19 cellular contexts compared by ENCODE assay signal in genomic region chr6:35905841-35906498, GRCh38. TPM values are rescaled to one million over a fixed set of nuclear protein-coding genes. Genes with fewer than 3 reads are reported as not detected.
DNase-seq lines count a peak whose midpoint lies in the region; ATAC-seq and TF ChIP-seq lines count a peak whose summit lies in the region.
"Had no signal": no experiment of that assay in that cellular context is flagged by ENCODE, and none has a peak within 500 bp of the region (broad histone marks: within the 10 kb centered on the region; RNA-seq: fewer than 3 reads in every experiment).

No MANE protein-coding gene starts in this region.

- peak; percentile 41 for DNase-seq in EH (ENCODE audit: low read depth)
- peak; percentile 64 for DNase-seq in NCI-H82 treated with DMSO at 0.1 percent for 48 hours (lab: John Stamatoyannopoulos, UW; ENCODE audit: unreplicated experiment)
- no peak for DNase-seq in brain microvascular endothelial cell
- no peak for DNase-seq in neural crest cell (ENCODE audit: low read depth, low spot score)
- DNase-seq in NCI-H748 (lab: John Stamatoyannopoulos, UW; ENCODE audit: unreplicated experiment) = no peak
- DNase-seq in Ammon's horn (ENCODE audit: low spot score) = no peak
- DNase-seq: AML-193; CD4-positive, CD25-positive, alpha-beta regulatory T cell; DND-41; KG1; MG63; NCI-H1105; NCI-H1694 treated with DMSO at 0.1 percent for 48 hours; NCI-H446; Peyer's patch; SIG-M5 had no signal

- H3K4me3 ChIP-seq in brain microvascular endothelial cell (ENCODE audit: low read depth, low read length) = no peak overlapping the region
- H3K4me3 ChIP-seq: GM23338, MG63, Peyer's patch had no signal

- in situ Hi-C loops in brain microvascular endothelial cell (cut with HindIII; ENCODE audit: low pct_ligation_motif_present, low sequenced_read_pairs) = no loop called here

- no peak overlapping the region for H3K4me3 Mint-ChIP-seq in neural crest cell
- H3K4me3 Mint-ChIP-seq: CD4-positive, CD25-positive, alpha-beta regulatory T cell; GM23338 had no signal

- peak overlapping the region; percentile 72 for H3K27ac Mint-ChIP-seq in neural crest cell (ENCODE audit: unreplicated experiment)
- H3K27ac Mint-ChIP-seq: GM23338 had no signal

- ATAC-seq in HG03025 (IDR thresholded peaks at IDR 0.05; ENCODE audit: low FRiP score, unreplicated experiment) = no peak
- ATAC-seq in GM21360 (IDR thresholded peaks at IDR 0.05; ENCODE audit: unreplicated experiment) = no peak
- ATAC-seq: GM23338 had no signal

- H3K27me3 ChIP-seq in brain microvascular endothelial cell (replicated peaks) = no peaks in the 10 kb centered on the region
- H3K27me3 ChIP-seq: MG63, Peyer's patch had no signal

- no peaks in the 10 kb centered on the region for H3K4me1 Mint-ChIP-seq in neural crest cell
- H3K4me1 Mint-ChIP-seq: GM23338 had no signal

- H3K36me3 ChIP-seq in brain microvascular endothelial cell (replicated peaks) = peaks cover 19% of the 10 kb centered on the region

- peak overlapping the region; percentile 13 for H3K27ac ChIP-seq in brain microvascular endothelial cell
- H3K27ac ChIP-seq: Peyer's patch had no signal

- TF ChIP-seq CTCF in brain microvascular endothelial cell (IDR thresholded peaks at IDR 0.05; ENCODE audit: low read depth, low read length, missing control alignments) = no peak
- no peak for TF ChIP-seq CTCF in neural crest cell (conservative IDR thresholded peaks at IDR 0.05)

- peaks cover 43% of the 10 kb centered on the region for H3K36me3 Mint-ChIP-seq in neural crest cell (ENCODE audit: low read depth)

- no peaks in the 10 kb centered on the region for H3K27me3 Mint-ChIP-seq in neural crest cell (ENCODE audit: low read depth)
- H3K27me3 Mint-ChIP-seq: CD4-positive, CD25-positive, alpha-beta regulatory T cell had no signal

- peaks cover 9% of the 10 kb centered on the region for H3K9me3 Mint-ChIP-seq in neural crest cell

RNA-seq across cellular contexts. Expression of gene SRPK1, which starts 14.9 kb away (rescaled TPM):
- 105 and 113 TPM in 2 replicates for total RNA-seq in neural crest cell

Comparison
In these comparisons a context has a peak if more than half of its experiments do, and no peak if none do; other contexts are left out.
1. DNase-seq: peak in EH (single experiment) and NCI-H82 treated with DMSO at 0.1 percent for 48 hours (single experiment); none in brain microvascular endothelial cell (single experiment), neural crest cell (single experiment), NCI-H748 (single experiment) and Ammon's horn (single experiment).